ENCODE assay signal across 15 cellular contexts in genomic region chr12:115794659-115795081, GRCh38.
A peak's percentile ranks its signal among the peaks of the same experiment; 100 is the strongest.
DNase-seq lines count a peak whose midpoint lies in the region; ATAC-seq and TF ChIP-seq lines count a peak whose summit lies in the region.
"Had no signal": no experiment of that assay in that cellular context is flagged by ENCODE, and none has a peak within 500 bp of the region (broad histone marks: within the 10 kb centered on the region; RNA-seq: fewer than 3 reads in every experiment).

No MANE protein-coding gene starts in this region.

- no peaks in the 10 kb centered on the region for H3K36me3 Mint-ChIP-seq in progenitor cell of endocrine pancreas (ENCODE audit: insufficient read depth)
- H3K36me3 Mint-ChIP-seq: activated CD8-positive, alpha-beta memory T cell treated with anti-CD3 and anti-CD28 coated beads, Interleukin-2, amount 10 ng/mL, durations not matched to agents 7 days and 5 days; CD14-positive monocyte had no signal

- no peak overlapping the region for H3K27ac Mint-ChIP-seq in progenitor cell of endocrine pancreas
- H3K27ac Mint-ChIP-seq: activated CD8-positive, alpha-beta memory T cell treated with anti-CD3 and anti-CD28 coated beads, Interleukin-2, amount 10 ng/mL, durations not matched to agents 7 days and 5 days; dendritic cell treated with granulocyte-macrophage colony-stimulating factor and Interleukin-4, amounts not matched to agents 40 ng/mL and 50 ng/mL, for 4 days had no signal

- H3K9me3 Mint-ChIP-seq in progenitor cell of endocrine pancreas (ENCODE audit: low read depth): no peaks in the 10 kb centered on the region
- H3K9me3 Mint-ChIP-seq: CD14-positive monocyte; dendritic cell treated with granulocyte-macrophage colony-stimulating factor and Interleukin-4, amounts not matched to agents 40 ng/mL and 50 ng/mL, for 4 days had no signal

- DNase-seq in GM12864 (ENCODE audit: low read depth) (no peak), LoVo (ENCODE audit: low spot score) (peak; percentile 28), OCI-M1 (lab: John Stamatoyannopoulos, UW) (peak; percentile 2), mucosa of gallbladder (ENCODE audit: low spot score) (peak; percentile 11), progenitor cell of endocrine pancreas (ENCODE audit: low spot score, unreplicated experiment) (no peak)
- DNase-seq: activated CD4-positive, CD25-positive, alpha-beta regulatory T cell; activated CD8-positive, alpha-beta memory T cell treated with anti-CD3 and anti-CD28 coated beads, Interleukin-2, amount 10 ng/mL, durations not matched to agents 7 days and 5 days; erythroblast; glutamatergic neuron; NCI-H446; pancreas had no signal

- no peak overlapping the region for H3K4me3 ChIP-seq in GM12864 (ENCODE audit: low read depth, low read length)
- H3K4me3 ChIP-seq: pancreas had no signal

- peaks cover 14% of the 10 kb centered on the region for H3K27me3 Mint-ChIP-seq in progenitor cell of endocrine pancreas
- H3K27me3 Mint-ChIP-seq: activated CD8-positive, alpha-beta memory T cell treated with anti-CD3 and anti-CD28 coated beads, Interleukin-2, amount 10 ng/mL, durations not matched to agents 7 days and 5 days had no signal

- H3K4me3 Mint-ChIP-seq in progenitor cell of endocrine pancreas (ENCODE audit: low read depth): no peak overlapping the region
- H3K4me3 Mint-ChIP-seq: activated CD8-positive, alpha-beta memory T cell treated with anti-CD3 and anti-CD28 coated beads, Interleukin-2, amount 10 ng/mL, durations not matched to agents 7 days and 5 days; CD14-positive monocyte; dendritic cell treated with granulocyte-macrophage colony-stimulating factor and Interleukin-4, amounts not matched to agents 40 ng/mL and 50 ng/mL, for 4 days had no signal

- TF ChIP-seq CTCF in GM12864 (IDR thresholded peaks at IDR 0.05; ENCODE audit: low read depth, low read length, missing control alignments) (peak; percentile 15), progenitor cell of endocrine pancreas (IDR thresholded peaks at IDR 0.05; ENCODE audit: unreplicated experiment) (no peak)

- ATAC-seq in GM21367 (IDR thresholded peaks at IDR 0.05; ENCODE audit: unreplicated experiment): no peak
- no peak for ATAC-seq in GM21381 (IDR thresholded peaks at IDR 0.05; ENCODE audit: unreplicated experiment)
- ATAC-seq: activated CD8-positive, alpha-beta memory T cell treated with anti-CD3 and anti-CD28 coated beads, Interleukin-2, amount 10 ng/mL, durations not matched to agents 7 days and 5 days; pancreas had no signal

- peaks cover 18% of the 10 kb centered on the region for H3K4me1 Mint-ChIP-seq in progenitor cell of endocrine pancreas (ENCODE audit: low read depth)
- H3K4me1 Mint-ChIP-seq: activated CD8-positive, alpha-beta memory T cell treated with anti-CD3 and anti-CD28 coated beads, Interleukin-2, amount 10 ng/mL, durations not matched to agents 7 days and 5 days; CD14-positive monocyte had no signal

Comparison
In these comparisons a context has a peak if more than half of its experiments do, and no peak if none do; other contexts are left out.
1. DNase-seq: peak in LoVo (single experiment), OCI-M1 (single experiment) and mucosa of gallbladder (single experiment); none in GM12864 (single experiment) and progenitor cell of endocrine pancreas (single experiment).